ENCODE assay signal across 1 cellular context in genomic region chr10:33325929-33326328, GRCh38.
TF ChIP-seq lines count a peak whose summit lies in the region.

No MANE protein-coding gene starts in this region.

TF ChIP-seq in HEK293, 187 proteins besides CTCF, POLR2A, EP300 and RAD21 (continued from another document and continues in another):
- TF ChIP-seq, protein P1, sequence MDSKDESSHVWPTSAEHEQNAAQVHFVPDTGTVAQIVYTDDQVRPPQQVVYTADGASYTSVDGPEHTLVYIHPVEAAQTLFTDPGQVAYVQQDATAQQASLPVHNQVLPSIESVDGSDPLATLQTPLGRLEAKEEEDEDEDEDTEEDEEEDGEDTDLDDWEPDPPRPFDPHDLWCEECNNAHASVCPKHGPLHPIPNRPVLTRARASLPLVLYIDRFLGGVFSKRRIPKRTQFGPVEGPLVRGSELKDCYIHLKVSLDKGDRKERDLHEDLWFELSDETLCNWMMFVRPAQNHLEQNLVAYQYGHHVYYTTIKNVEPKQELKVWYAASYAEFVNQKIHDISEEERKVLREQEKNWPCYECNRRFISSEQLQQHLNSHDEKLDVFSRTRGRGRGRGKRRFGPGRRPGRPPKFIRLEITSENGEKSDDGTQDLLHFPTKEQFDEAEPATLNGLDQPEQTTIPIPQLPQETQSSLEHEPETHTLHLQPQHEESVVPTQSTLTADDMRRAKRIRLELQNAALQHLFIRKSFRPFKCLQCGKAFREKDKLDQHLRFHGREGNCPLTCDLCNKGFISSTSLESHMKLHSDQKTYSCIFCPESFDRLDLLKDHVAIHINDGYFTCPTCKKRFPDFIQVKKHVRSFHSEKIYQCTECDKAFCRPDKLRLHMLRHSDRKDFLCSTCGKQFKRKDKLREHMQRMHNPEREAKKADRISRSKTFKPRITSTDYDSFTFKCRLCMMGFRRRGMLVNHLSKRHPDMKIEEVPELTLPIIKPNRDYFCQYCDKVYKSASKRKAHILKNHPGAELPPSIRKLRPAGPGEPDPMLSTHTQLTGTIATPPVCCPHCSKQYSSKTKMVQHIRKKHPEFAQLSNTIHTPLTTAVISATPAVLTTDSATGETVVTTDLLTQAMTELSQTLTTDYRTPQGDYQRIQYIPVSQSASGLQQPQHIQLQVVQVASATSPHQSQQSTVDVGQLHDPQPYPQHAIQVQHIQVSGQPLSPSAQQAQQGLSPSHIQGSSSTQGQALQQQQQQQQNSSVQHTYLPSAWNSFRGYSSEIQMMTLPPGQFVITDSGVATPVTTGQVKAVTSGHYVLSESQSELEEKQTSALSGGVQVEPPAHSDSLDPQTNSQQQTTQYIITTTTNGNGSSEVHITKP (tag by site-specific recombination; IDR thresholded peaks at IDR 0.05), result 0 out of 2 replicates have a peak, but pooled peaks have one; percentile 19
- TF ChIP-seq, protein P2, sequence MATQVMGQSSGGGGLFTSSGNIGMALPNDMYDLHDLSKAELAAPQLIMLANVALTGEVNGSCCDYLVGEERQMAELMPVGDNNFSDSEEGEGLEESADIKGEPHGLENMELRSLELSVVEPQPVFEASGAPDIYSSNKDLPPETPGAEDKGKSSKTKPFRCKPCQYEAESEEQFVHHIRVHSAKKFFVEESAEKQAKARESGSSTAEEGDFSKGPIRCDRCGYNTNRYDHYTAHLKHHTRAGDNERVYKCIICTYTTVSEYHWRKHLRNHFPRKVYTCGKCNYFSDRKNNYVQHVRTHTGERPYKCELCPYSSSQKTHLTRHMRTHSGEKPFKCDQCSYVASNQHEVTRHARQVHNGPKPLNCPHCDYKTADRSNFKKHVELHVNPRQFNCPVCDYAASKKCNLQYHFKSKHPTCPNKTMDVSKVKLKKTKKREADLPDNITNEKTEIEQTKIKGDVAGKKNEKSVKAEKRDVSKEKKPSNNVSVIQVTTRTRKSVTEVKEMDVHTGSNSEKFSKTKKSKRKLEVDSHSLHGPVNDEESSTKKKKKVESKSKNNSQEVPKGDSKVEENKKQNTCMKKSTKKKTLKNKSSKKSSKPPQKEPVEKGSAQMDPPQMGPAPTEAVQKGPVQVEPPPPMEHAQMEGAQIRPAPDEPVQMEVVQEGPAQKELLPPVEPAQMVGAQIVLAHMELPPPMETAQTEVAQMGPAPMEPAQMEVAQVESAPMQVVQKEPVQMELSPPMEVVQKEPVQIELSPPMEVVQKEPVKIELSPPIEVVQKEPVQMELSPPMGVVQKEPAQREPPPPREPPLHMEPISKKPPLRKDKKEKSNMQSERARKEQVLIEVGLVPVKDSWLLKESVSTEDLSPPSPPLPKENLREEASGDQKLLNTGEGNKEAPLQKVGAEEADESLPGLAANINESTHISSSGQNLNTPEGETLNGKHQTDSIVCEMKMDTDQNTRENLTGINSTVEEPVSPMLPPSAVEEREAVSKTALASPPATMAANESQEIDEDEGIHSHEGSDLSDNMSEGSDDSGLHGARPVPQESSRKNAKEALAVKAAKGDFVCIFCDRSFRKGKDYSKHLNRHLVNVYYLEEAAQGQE (tag by site-specific recombination; IDR thresholded peaks at IDR 0.05), result no peak
- TF ChIP-seq BCL11A (tag by site-specific recombination; IDR thresholded peaks at IDR 0.05; ENCODE audit: low read depth) (0 out of 2 replicates have a peak, but pooled peaks have one; percentile 52), TSHZ1 (tag by site-specific recombination; IDR thresholded peaks at IDR 0.05; ENCODE audit: borderline replicate concordance) (peak; percentile 89), ZNF623 (tag by site-specific recombination; IDR thresholded peaks at IDR 0.05) (no peak), ZSCAN30 (tag by site-specific recombination; IDR thresholded peaks at IDR 0.05) (peak; percentile 99), ZNF624 (tag by site-specific recombination; IDR thresholded peaks at IDR 0.05) (no peak), ZSCAN16 (tag by site-specific recombination; IDR thresholded peaks at IDR 0.05) (no peak), MZF1 (tag by site-specific recombination; IDR thresholded peaks at IDR 0.05; ENCODE audit: borderline replicate concordance) (no peak; the same call in 1 of the 2 replicates), OVOL3 (tag by site-specific recombination; IDR thresholded peaks at IDR 0.05) (peak; percentile 95), GLIS2 (tag by site-specific recombination; IDR thresholded peaks at IDR 0.05) (no peak), ZBTB1 (tag by site-specific recombination; IDR thresholded peaks at IDR 0.05) (0 out of 2 replicates have a peak, but pooled peaks have one; percentile 72), ZNF19 (tag by site-specific recombination; IDR thresholded peaks at IDR 0.05; ENCODE audit: low read depth) (no peak), ZIC2 (tag by site-specific recombination; IDR thresholded peaks at IDR 0.05) (peak; percentile 46; the same call in 1 of the 2 replicates), ZNF202 (tag by site-specific recombination; IDR thresholded peaks at IDR 0.05; ENCODE audit: borderline replicate concordance) (no peak), ZFP69B (tag by site-specific recombination; IDR thresholded peaks at IDR 0.05) (no peak), ZNF416 (tag by site-specific recombination; IDR thresholded peaks at IDR 0.05) (no peak), ZNF596 (tag by site-specific recombination; IDR thresholded peaks at IDR 0.05) (no peak; the same call in 1 of the 2 replicates), MYNN (tag by site-specific recombination; IDR thresholded peaks at IDR 0.05; ENCODE audit: borderline replicate concordance) (no peak), SALL2 (tag by site-specific recombination; IDR thresholded peaks at IDR 0.05; ENCODE audit: borderline replicate concordance) (no peak), ZNF274 (IDR thresholded peaks at IDR 0.05; ENCODE audit: low read length) (no peak), ZNF274 (tag by site-specific recombination; IDR thresholded peaks at IDR 0.05; ENCODE audit: borderline replicate concordance) (no peak), ZNF514 (tag by site-specific recombination; IDR thresholded peaks at IDR 0.05) (no peak), ZNF629 (tag by site-specific recombination; IDR thresholded peaks at IDR 0.05) (peak; percentile 88), ZNF311 (tag by site-specific recombination; IDR thresholded peaks at IDR 0.05; ENCODE audit: borderline replicate concordance) (no peak), YY1 (tag by site-specific recombination; IDR thresholded peaks at IDR 0.05) (peak; percentile 81; the same call in 1 of the 2 replicates), EGR2 (tag by site-specific recombination; IDR thresholded peaks at IDR 0.05; ENCODE audit: low read depth) (no peak), ZSCAN4 (tag by site-specific recombination; IDR thresholded peaks at IDR 0.05) (peak; percentile 34; the same call in 1 of the 2 replicates), ZNF404 (tag by site-specific recombination; IDR thresholded peaks at IDR 0.05) (no peak), GLI4 (tag by site-specific recombination; IDR thresholded peaks at IDR 0.05) (no peak), HOXA7 (CRISPR knock-in tag; IDR thresholded peaks at IDR 0.05; ENCODE audit: borderline replicate concordance) (no peak), ZNF544 (tag by site-specific recombination; IDR thresholded peaks at IDR 0.05) (no peak), KLF9 (tag by site-specific recombination; IDR thresholded peaks at IDR 0.05; ENCODE audit: low read depth) (0 out of 2 replicates have a peak, but pooled peaks have one; percentile 12), ZNF433 (tag by site-specific recombination; IDR thresholded peaks at IDR 0.05; ENCODE audit: low read depth) (no peak), PRDM2 (tag by site-specific recombination; IDR thresholded peaks at IDR 0.05; ENCODE audit: borderline replicate concordance) (no peak), ZNF335 (tag by site-specific recombination; conservative IDR thresholded peaks at IDR 0.05) (no peak), ZNF660 (tag by site-specific recombination; IDR thresholded peaks at IDR 0.05) (no peak), BCL11B (tag by site-specific recombination; IDR thresholded peaks at IDR 0.05; ENCODE audit: low read depth) (peak; percentile 63)
- TF ChIP-seq, protein P3, sequence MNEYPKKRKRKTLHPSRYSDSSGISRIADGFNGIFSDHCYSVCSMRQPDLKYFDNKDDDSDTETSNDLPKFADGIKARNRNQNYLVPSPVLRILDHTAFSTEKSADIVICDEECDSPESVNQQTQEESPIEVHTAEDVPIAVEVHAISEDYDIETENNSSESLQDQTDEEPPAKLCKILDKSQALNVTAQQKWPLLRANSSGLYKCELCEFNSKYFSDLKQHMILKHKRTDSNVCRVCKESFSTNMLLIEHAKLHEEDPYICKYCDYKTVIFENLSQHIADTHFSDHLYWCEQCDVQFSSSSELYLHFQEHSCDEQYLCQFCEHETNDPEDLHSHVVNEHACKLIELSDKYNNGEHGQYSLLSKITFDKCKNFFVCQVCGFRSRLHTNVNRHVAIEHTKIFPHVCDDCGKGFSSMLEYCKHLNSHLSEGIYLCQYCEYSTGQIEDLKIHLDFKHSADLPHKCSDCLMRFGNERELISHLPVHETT (tag by site-specific recombination; IDR thresholded peaks at IDR 0.05), result peak; percentile 79
- TF ChIP-seq, protein P4, sequence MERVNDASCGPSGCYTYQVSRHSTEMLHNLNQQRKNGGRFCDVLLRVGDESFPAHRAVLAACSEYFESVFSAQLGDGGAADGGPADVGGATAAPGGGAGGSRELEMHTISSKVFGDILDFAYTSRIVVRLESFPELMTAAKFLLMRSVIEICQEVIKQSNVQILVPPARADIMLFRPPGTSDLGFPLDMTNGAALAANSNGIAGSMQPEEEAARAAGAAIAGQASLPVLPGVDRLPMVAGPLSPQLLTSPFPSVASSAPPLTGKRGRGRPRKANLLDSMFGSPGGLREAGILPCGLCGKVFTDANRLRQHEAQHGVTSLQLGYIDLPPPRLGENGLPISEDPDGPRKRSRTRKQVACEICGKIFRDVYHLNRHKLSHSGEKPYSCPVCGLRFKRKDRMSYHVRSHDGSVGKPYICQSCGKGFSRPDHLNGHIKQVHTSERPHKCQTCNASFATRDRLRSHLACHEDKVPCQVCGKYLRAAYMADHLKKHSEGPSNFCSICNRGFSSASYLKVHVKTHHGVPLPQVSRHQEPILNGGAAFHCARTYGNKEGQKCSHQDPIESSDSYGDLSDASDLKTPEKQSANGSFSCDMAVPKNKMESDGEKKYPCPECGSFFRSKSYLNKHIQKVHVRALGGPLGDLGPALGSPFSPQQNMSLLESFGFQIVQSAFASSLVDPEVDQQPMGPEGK (tag by site-specific recombination; IDR thresholded peaks at IDR 0.05), result no peak
